Comparison of ENCODE assay signal across 13 cellular contexts in genomic region chr2:65686928-65687521, GRCh38.
A peak's percentile ranks its signal among the peaks of the same experiment; 100 is the strongest.
DNase-seq lines count a peak whose midpoint lies in the region; ATAC-seq and TF ChIP-seq lines count a peak whose summit lies in the region.
"Had no signal": no experiment of that assay in that cellular context is flagged by ENCODE, and none has a peak within 500 bp of the region (broad histone marks: within the 10 kb centered on the region; RNA-seq: fewer than 3 reads in every experiment).

No MANE protein-coding gene starts in this region.

- DNase-seq in NCI-H510A treated with DMSO at 0.1 percent for 48 hours (lab: John Stamatoyannopoulos, UW) (peak; percentile 35), NCI-H510A (lab: John Stamatoyannopoulos, UW) (no peak), NCI-H774 (lab: John Stamatoyannopoulos, UW) (peak; percentile 3), epithelial cell of esophagus (ENCODE audit: low read depth) (peak; percentile 24), type B pancreatic cell (ENCODE audit: extremely low spot score, unreplicated experiment) (no peak)
- DNase-seq: activated CD4-positive, alpha-beta T cell treated with anti-CD3 and anti-CD28 coated beads, Interleukin-2, amount 50 U/mL, for 1 hour; activated effector memory CD4-positive, alpha-beta T cell treated with anti-CD3 and anti-CD28 coated beads, Interleukin-2, amount 50 U/mL, for 16 hours; erythroblast; T-helper 1 cell; tibial artery had no signal

- ATAC-seq in HG02798 (IDR thresholded peaks at IDR 0.05; ENCODE audit: poor library complexity, unreplicated experiment) (no peak), HG02840 (IDR thresholded peaks at IDR 0.05; ENCODE audit: low FRiP score, unreplicated experiment) (no peak), GM21619 (IDR thresholded peaks at IDR 0.05; ENCODE audit: unreplicated experiment) (no peak)

- H3K36me3 Mint-ChIP-seq in type B pancreatic cell, result no peaks in the 10 kb centered on the region

- H3K27me3 Mint-ChIP-seq in type B pancreatic cell, result no peaks in the 10 kb centered on the region

- H3K4me1 Mint-ChIP-seq in type B pancreatic cell (ENCODE audit: unreplicated experiment), result peaks cover 8% of the 10 kb centered on the region

- no peak overlapping the region for H3K27ac Mint-ChIP-seq in type B pancreatic cell

- H3K4me3 ChIP-seq in epithelial cell of esophagus (ENCODE audit: low read length), result no peak overlapping the region
- H3K4me3 ChIP-seq: tibial artery had no signal

- TF ChIP-seq CTCF in epithelial cell of esophagus (IDR thresholded peaks at IDR 0.05; ENCODE audit: insufficient read depth, low read depth, low read length, missing control alignments) (peak; percentile 34), type B pancreatic cell (conservative IDR thresholded peaks at IDR 0.05) (peak; percentile 19)

- no peak overlapping the region for H3K4me3 Mint-ChIP-seq in type B pancreatic cell

- no peaks in the 10 kb centered on the region for H3K9me3 Mint-ChIP-seq in type B pancreatic cell

Comparison
In these comparisons a context has a peak if more than half of its experiments do, and no peak if none do; other contexts are left out.
1. DNase-seq: peak in NCI-H510A treated with DMSO at 0.1 percent for 48 hours (single experiment), NCI-H774 (single experiment) and epithelial cell of esophagus (single experiment); none in NCI-H510A (single experiment) and type B pancreatic cell (single experiment).